12 cellular contexts compared by ENCODE assay signal in genomic region chr6:129661478-129662405, GRCh38. TPM values are rescaled to one million over a fixed set of nuclear protein-coding genes. Genes with fewer than 3 reads are reported as not detected.
A peak's percentile ranks its signal among the peaks of the same experiment; 100 is the strongest.
DNase-seq lines count a peak whose midpoint lies in the region; ATAC-seq, FAIRE-seq and TF ChIP-seq lines count a peak whose summit lies in the region.
"Had no signal": no experiment of that assay in that cellular context is flagged by ENCODE, and none has a peak within 500 bp of the region (broad histone marks: within the 10 kb centered on the region; RNA-seq: fewer than 3 reads in every experiment).

No MANE protein-coding gene starts in this region.

- H3K4me1 ChIP-seq in right cardiac atrium (ENCODE audit: control insufficient read depth, insufficient read depth, low read length) (peaks cover 9% of the 10 kb centered on the region), vagina (peaks cover 5% of the 10 kb centered on the region)

- H3K4me3 Mint-ChIP-seq in effector memory CD8-positive, alpha-beta T cell = no peak overlapping the region
- H3K4me3 Mint-ChIP-seq: T-cell had no signal

- H3K27ac Mint-ChIP-seq in effector memory CD8-positive, alpha-beta T cell = peak overlapping the region in 1 of 2 donors; percentile 33
- H3K27ac Mint-ChIP-seq: activated naive CD4-positive, alpha-beta T cell treated with anti-CD3 and anti-CD28 coated beads, Interleukin-2, amount 50 U/mL, for 72 hours; T-cell had no signal

- no peaks in the 10 kb centered on the region for H3K36me3 Mint-ChIP-seq in effector memory CD8-positive, alpha-beta T cell (ENCODE audit: insufficient read depth)
- H3K36me3 Mint-ChIP-seq: activated naive CD4-positive, alpha-beta T cell treated with anti-CD3 and anti-CD28 coated beads, Interleukin-2, amount 50 U/mL, for 72 hours had no signal

- H3K27me3 Mint-ChIP-seq in effector memory CD8-positive, alpha-beta T cell = no peaks in the 10 kb centered on the region
- H3K27me3 Mint-ChIP-seq: T-cell had no signal

- H3K9me3 ChIP-seq in right cardiac atrium (ENCODE audit: control insufficient read depth, low read length) (no peaks in the 10 kb centered on the region), vagina (no peaks in the 10 kb centered on the region)
- H3K9me3 ChIP-seq: neutrophil had no signal

- TF ChIP-seq POLR2A in vagina (IDR thresholded peaks at IDR 0.05) = no peak

- 83% methylated on average over 7 of the region's 7 CpGs for WGBS in right cardiac atrium

- H3K36me3 ChIP-seq in GM06990 (ENCODE audit: control insufficient read depth, insufficient read depth, low read length) (no peaks in the 10 kb centered on the region), vagina (no peaks in the 10 kb centered on the region)
- H3K36me3 ChIP-seq: neutrophil had no signal

- FAIRE-seq in GM19239 (lab: Jason Lieb, UNC) = no peak

- H3K27me3 ChIP-seq in GM06990 (replicated peaks; ENCODE audit: control insufficient read depth, insufficient read depth, low read length) (no peaks in the 10 kb centered on the region), right cardiac atrium (ENCODE audit: control insufficient read depth, insufficient read depth) (no peaks in the 10 kb centered on the region), vagina (no peaks in the 10 kb centered on the region)
- H3K27me3 ChIP-seq: neutrophil had no signal

- H3K27ac ChIP-seq in right cardiac atrium (ENCODE audit: low read length) (peak overlapping the region; percentile 43), vagina (no peak overlapping the region)
- H3K27ac ChIP-seq: neutrophil had no signal

- H3K4me1 Mint-ChIP-seq in effector memory CD8-positive, alpha-beta T cell (ENCODE audit: low read depth in 2 of 2) = peaks cover 20 to 36% of the 10 kb centered on the region in 2 donors

- TF ChIP-seq CTCF in GM06990 (IDR thresholded peaks at IDR 0.05; ENCODE audit: insufficient read depth, low read length, poor library complexity, severe bottlenecking) (no peak), vagina (IDR thresholded peaks at IDR 0.05) (no peak)

- no peaks in the 10 kb centered on the region for H3K9me3 Mint-ChIP-seq in effector memory CD8-positive, alpha-beta T cell
- H3K9me3 Mint-ChIP-seq: activated naive CD4-positive, alpha-beta T cell treated with anti-CD3 and anti-CD28 coated beads, Interleukin-2, amount 50 U/mL, for 72 hours; T-cell had no signal

- intact Hi-C loops in right cardiac atrium (cut with DNase I) (no loop called here), vagina (cut with DNase I) (no loop called here)

- H3K4me3 ChIP-seq in GM06990 (replicated peaks; ENCODE audit: low read depth, low read length) (no peak overlapping the region), right cardiac atrium (ENCODE audit: low read length) (no peak overlapping the region), vagina (no peak overlapping the region)

- peak; percentile 32 for DNase-seq in GM06990 (ENCODE audit: extremely low read depth, insufficient read length)
- DNase-seq in right cardiac atrium = peak in 1 of 3 donors; percentile 27
- DNase-seq in GM19239 (ENCODE audit: insufficient read length, low spot score) = no peak
- no peak for DNase-seq in effector memory CD8-positive, alpha-beta T cell
- DNase-seq in vagina (ENCODE audit: extremely low spot score in 2 of 2) = no peak
- DNase-seq in hepatic stellate cell (ENCODE audit: low spot score) = no peak
- DNase-seq: DMS 273 treated with DMSO at 0.1 percent for 48 hours, T-cell had no signal

- ATAC-seq in GM21447 (IDR thresholded peaks at IDR 0.05; ENCODE audit: unreplicated experiment) = peak; percentile 13
- peak; percentile 23 for ATAC-seq in HG03432 (IDR thresholded peaks at IDR 0.05; ENCODE audit: unreplicated experiment)
- ATAC-seq in right cardiac atrium = no peak
- no peak for ATAC-seq in effector memory CD8-positive, alpha-beta T cell (replicated peaks)
- ATAC-seq: activated naive CD4-positive, alpha-beta T cell treated with anti-CD3 and anti-CD28 coated beads, Interleukin-2, amount 50 U/mL, for 72 hours had no signal

RNA-seq across cellular contexts. Expression of gene ARHGAP18, which starts 48.2 kb away (rescaled TPM):
- total RNA-seq in right cardiac atrium = 1 to 10 TPM; 5.3 to 6.5 (median 5.8) TPM
- polyA plus RNA-seq in right cardiac atrium = 3.0 TPM
- total RNA-seq in vagina = 7.6 TPM

Comparison
In these comparisons a context has a peak if more than half of its experiments do, and no peak if none do; other contexts are left out.
1. ATAC-seq: peak in GM21447 (single experiment) and HG03432 (single experiment); none in right cardiac atrium (0 of 2) and effector memory CD8-positive, alpha-beta T cell (single experiment).